ENCODE assay signal across 20 cellular contexts in genomic region chr3:142940472-142940871, GRCh38. TPM values are rescaled to one million over a fixed set of nuclear protein-coding genes. Genes with fewer than 3 reads are reported as not detected.
A peak's percentile ranks its signal among the peaks of the same experiment; 100 is the strongest.
DNase-seq lines count a peak whose midpoint lies in the region; ATAC-seq and TF ChIP-seq lines count a peak whose summit lies in the region.
"Had no signal": no experiment of that assay in that cellular context is flagged by ENCODE, and none has a peak within 500 bp of the region (broad histone marks: within the 10 kb centered on the region; RNA-seq: fewer than 3 reads in every experiment).

No MANE protein-coding gene starts in this region.

- TF ChIP-seq CTCF in epithelial cell of esophagus (IDR thresholded peaks at IDR 0.05; ENCODE audit: insufficient read depth, low read depth, low read length, missing control alignments), result no peak

- H3K4me3 ChIP-seq in epithelial cell of esophagus (ENCODE audit: low read length), result no peak overlapping the region
- H3K4me3 ChIP-seq: lung, ovary, uterus had no signal

- ATAC-seq in GM18511 (IDR thresholded peaks at IDR 0.05; ENCODE audit: unreplicated experiment) (peak; percentile 68), GM21529 (IDR thresholded peaks at IDR 0.05; ENCODE audit: unreplicated experiment) (peak; percentile 60), HG03520 (IDR thresholded peaks at IDR 0.05; ENCODE audit: unreplicated experiment) (peak; percentile 74), esophagus mucosa (no peak), GM19324 (IDR thresholded peaks at IDR 0.05; ENCODE audit: low FRiP score, unreplicated experiment) (no peak)
- ATAC-seq: activated T-cell treated with anti-CD3 and anti-CD28 coated beads, Interleukin-2, amount 50 U/mL, for 4 hours; CD8-positive, alpha-beta T cell had no signal

- peak; percentile 39 for DNase-seq in epithelial cell of esophagus (ENCODE audit: low read depth)
- DNase-seq in medulla oblongata (ENCODE audit: extremely low spot score), result no peak
- no peak for DNase-seq in NCI-H1105 treated with DMSO at 0.1 percent for 48 hours (lab: John Stamatoyannopoulos, UW)
- DNase-seq: activated CD4-positive, alpha-beta T cell treated with anti-CD3 and anti-CD28 coated beads, Interleukin-2, amount 50 U/mL, for 1 hour; activated T-cell treated with anti-CD3 and anti-CD28 coated beads, Interleukin-2, amount 50 U/mL, for 4 hours; CD8-positive, alpha-beta T cell; hippocampal formation; islet precursor cell; naive B cell; NCI-H1436; ovary; stimulated activated CD4-positive, alpha-beta T cell treated with anti-CD3 and anti-CD28 coated beads, Interleukin-2, amount 100 ng/mL, for 24 hours; uterus had no signal

RNA-seq across cellular contexts. Expression of gene PAQR9, which starts 23.0 kb away (rescaled TPM):
- not detected for total RNA-seq in esophagus mucosa
- total RNA-seq: activated T-cell treated with anti-CD3 and anti-CD28 coated beads, Interleukin-2, amount 50 U/mL, for 4 hours; CD8-positive, alpha-beta T cell; HT1080; lung had no signal

RNA-seq across cellular contexts. Expression of gene PCOLCE2, which starts 51.6 kb away (rescaled TPM):
- 0.36 TPM for total RNA-seq in esophagus mucosa
- total RNA-seq: CD8-positive, alpha-beta T cell had no signal

Comparison
In these comparisons a context has a peak if more than half of its experiments do, and no peak if none do; other contexts are left out.
1. ATAC-seq: peak in GM18511 (single experiment), GM21529 (single experiment) and HG03520 (single experiment); none in esophagus mucosa (single experiment) and GM19324 (single experiment).